ENCODE assay signal across 8 cellular contexts in the genomic region with DNA sequence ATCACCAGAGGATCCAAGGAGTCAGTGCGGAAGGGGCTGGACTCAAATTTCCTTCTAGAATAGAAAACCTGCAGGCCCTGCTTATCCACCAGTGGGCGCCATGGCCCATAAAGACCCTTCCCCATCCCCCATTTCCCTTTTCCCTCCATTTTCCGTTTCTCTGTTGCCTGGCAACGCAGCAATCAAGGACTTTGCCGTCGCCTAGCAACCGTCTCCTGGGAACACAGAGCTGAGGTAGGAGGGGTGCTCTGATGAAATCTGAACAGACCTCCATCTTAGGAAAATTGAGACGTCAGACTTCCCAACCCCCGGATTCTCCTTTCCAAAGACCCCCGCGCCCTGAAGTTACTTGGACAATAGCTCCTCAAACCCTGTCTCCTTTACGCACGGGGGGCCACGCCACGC. TPM values are rescaled to one million over a fixed set of nuclear protein-coding genes. Genes with fewer than 3 reads are reported as not detected.
DNase-seq lines count a peak whose midpoint lies in the region; ATAC-seq and TF ChIP-seq lines count a peak whose summit lies in the region.

No MANE protein-coding gene starts in this region.

- no peak overlapping the region for H3K27ac ChIP-seq in foreskin keratinocyte
- H3K27ac ChIP-seq in neural progenitor cell: no peak overlapping the region

- H3K9ac ChIP-seq in neural progenitor cell: no peak overlapping the region

- intact Hi-C loops in activated T-helper 1 cell treated with anti-CD3 and anti-CD28 coated beads, Interleukin-12 subunit alpha, Interleukin-12 subunit beta, Interleukin-2, Interleukin-4 antibody, amounts not matched to agents 30 ng/mL and 10 ng/mL and 1 ng/mL, durations not matched to agents 14 hours and 24 hours and 36 hours (cut with micrococcal nuclease): loop anchor here (1.0 to 10.0 kb wide), 9 partner anchors 9 to 1811 kb away; a partner anchor contains a TSS

- H3K27me3 Mint-ChIP-seq in activated T-helper 1 cell treated with anti-CD3 and anti-CD28 coated beads, Interleukin-12 subunit alpha, Interleukin-12 subunit beta, Interleukin-2, Interleukin-4 antibody, amounts not matched to agents 30 ng/mL and 10 ng/mL and 1 ng/mL, durations not matched to agents 14 hours and 24 hours and 36 hours (ENCODE audit: insufficient read depth): peaks cover 14% of the 10 kb centered on the region
- peaks cover 17% of the 10 kb centered on the region for H3K27me3 Mint-ChIP-seq in neural progenitor cell (ENCODE audit: insufficient read depth, low read depth)

- H3K9me3 ChIP-seq in neural progenitor cell (ENCODE audit: low read depth): no peaks in the 10 kb centered on the region

- no peak overlapping the region for H2AFZ ChIP-seq in neural progenitor cell (replicated peaks)

- peak; percentile 87 for DNase-seq in DMS114 treated with DMSO at 0.1 percent for 48 hours (lab: John Stamatoyannopoulos, UW; ENCODE audit: unreplicated experiment)
- DNase-seq in NCI-H524 (lab: John Stamatoyannopoulos, UW): peak; percentile 79 to 90
- DNase-seq in activated T-helper 1 cell treated with anti-CD3 and anti-CD28 coated beads, Interleukin-12 subunit alpha, Interleukin-12 subunit beta, Interleukin-2, Interleukin-4 antibody, amounts not matched to agents 30 ng/mL and 10 ng/mL and 1 ng/mL, durations not matched to agents 14 hours and 24 hours and 36 hours (ENCODE audit: low spot score): peak; percentile 64
- peak in 1 of 2 donors; percentile 68 for DNase-seq in foreskin keratinocyte
- DNase-seq in neural progenitor cell (ENCODE audit: low spot score): peak; percentile 100

- H4K20me1 ChIP-seq in neural progenitor cell (ENCODE audit: low read depth): peaks cover 12% of the 10 kb centered on the region

- H3K4me3 ChIP-seq in neural progenitor cell: peak overlapping the region; percentile 59

- peaks cover 48% of the 10 kb centered on the region for H3K4me1 Mint-ChIP-seq in activated T-helper 1 cell treated with anti-CD3 and anti-CD28 coated beads, Interleukin-12 subunit alpha, Interleukin-12 subunit beta, Interleukin-2, Interleukin-4 antibody, amounts not matched to agents 30 ng/mL and 10 ng/mL and 1 ng/mL, durations not matched to agents 14 hours and 24 hours and 36 hours (ENCODE audit: low read depth)
- H3K4me1 Mint-ChIP-seq in neural progenitor cell: peaks cover 73% of the 10 kb centered on the region

- peak overlapping the region; percentile 91 for H3K4me3 Mint-ChIP-seq in activated T-helper 1 cell treated with anti-CD3 and anti-CD28 coated beads, Interleukin-12 subunit alpha, Interleukin-12 subunit beta, Interleukin-2, Interleukin-4 antibody, amounts not matched to agents 30 ng/mL and 10 ng/mL and 1 ng/mL, durations not matched to agents 14 hours and 24 hours and 36 hours
- H3K4me3 Mint-ChIP-seq in neural progenitor cell: peak overlapping the region; percentile 83

- no peaks in the 10 kb centered on the region for H3K36me3 ChIP-seq in neural progenitor cell

- H3K4me2 ChIP-seq in neural progenitor cell: peak overlapping the region; percentile 78

- peak; percentile 59 for TF ChIP-seq CTCF in foreskin keratinocyte (conservative IDR thresholded peaks at IDR 0.05)
- TF ChIP-seq CTCF in neural progenitor cell (IDR thresholded peaks at IDR 0.05): peak; percentile 94

- H3K9me3 Mint-ChIP-seq in activated T-helper 1 cell treated with anti-CD3 and anti-CD28 coated beads, Interleukin-12 subunit alpha, Interleukin-12 subunit beta, Interleukin-2, Interleukin-4 antibody, amounts not matched to agents 30 ng/mL and 10 ng/mL and 1 ng/mL, durations not matched to agents 14 hours and 24 hours and 36 hours: no peaks in the 10 kb centered on the region
- no peaks in the 10 kb centered on the region for H3K9me3 Mint-ChIP-seq in neural progenitor cell

- H3K27me3 ChIP-seq in foreskin keratinocyte (no peaks in the 10 kb centered on the region), neural progenitor cell (no peaks in the 10 kb centered on the region)

- peaks cover 69% of the 10 kb centered on the region for H3K79me2 ChIP-seq in neural progenitor cell (ENCODE audit: low read depth)

- ATAC-seq in HG03103 (IDR thresholded peaks at IDR 0.05; ENCODE audit: low read depth, unreplicated experiment) (peak; percentile 6), foreskin keratinocyte (peak; percentile 22), HG03139 (IDR thresholded peaks at IDR 0.05; ENCODE audit: unreplicated experiment) (no peak), GM19455 (IDR thresholded peaks at IDR 0.05; ENCODE audit: unreplicated experiment) (no peak)

- H3F3A ChIP-seq in neural progenitor cell (ENCODE audit: low read depth): peaks cover 77% of the 10 kb centered on the region

- no peaks in the 10 kb centered on the region for H3K36me3 Mint-ChIP-seq in activated T-helper 1 cell treated with anti-CD3 and anti-CD28 coated beads, Interleukin-12 subunit alpha, Interleukin-12 subunit beta, Interleukin-2, Interleukin-4 antibody, amounts not matched to agents 30 ng/mL and 10 ng/mL and 1 ng/mL, durations not matched to agents 14 hours and 24 hours and 36 hours (ENCODE audit: low read depth)
- H3K36me3 Mint-ChIP-seq in neural progenitor cell: peaks cover 7% of the 10 kb centered on the region

- H3K4me1 ChIP-seq in foreskin keratinocyte: peaks cover 3% of the 10 kb centered on the region
- peaks cover 54% of the 10 kb centered on the region for H3K4me1 ChIP-seq in neural progenitor cell

- peak overlapping the region; percentile 98 for H3K27ac Mint-ChIP-seq in activated T-helper 1 cell treated with anti-CD3 and anti-CD28 coated beads, Interleukin-12 subunit alpha, Interleukin-12 subunit beta, Interleukin-2, Interleukin-4 antibody, amounts not matched to agents 30 ng/mL and 10 ng/mL and 1 ng/mL, durations not matched to agents 14 hours and 24 hours and 36 hours
- peak overlapping the region; percentile 97 for H3K27ac Mint-ChIP-seq in neural progenitor cell

RNA-seq across cellular contexts. Expression of a gene that starts 5.7 kb away (rescaled TPM):
- 15.3 and 15.5 TPM in 2 replicates for total RNA-seq in activated T-helper 1 cell treated with anti-CD3 and anti-CD28 coated beads, Interleukin-12 subunit alpha, Interleukin-12 subunit beta, Interleukin-2, Interleukin-4 antibody, amounts not matched to agents 30 ng/mL and 10 ng/mL and 1 ng/mL, durations not matched to agents 14 hours and 24 hours and 36 hours
- total RNA-seq in foreskin keratinocyte: 7.3 and 7.7 TPM in 2 replicates
- 6.2 and 6.4 TPM in 2 replicates for polyA plus RNA-seq in foreskin keratinocyte
- 23.5 and 50.5 TPM in 2 replicates for total RNA-seq in neural progenitor cell (ENCODE audit: low replicate concordance)

RNA-seq across cellular contexts. Expression of a gene that starts 5.8 kb away (rescaled TPM):
- 287 and 294 TPM in 2 replicates for total RNA-seq in activated T-helper 1 cell treated with anti-CD3 and anti-CD28 coated beads, Interleukin-12 subunit alpha, Interleukin-12 subunit beta, Interleukin-2, Interleukin-4 antibody, amounts not matched to agents 30 ng/mL and 10 ng/mL and 1 ng/mL, durations not matched to agents 14 hours and 24 hours and 36 hours
- 232 and 285 TPM in 2 replicates for total RNA-seq in foreskin keratinocyte
- 223 and 266 TPM in 2 replicates for polyA plus RNA-seq in foreskin keratinocyte
- total RNA-seq in neural progenitor cell (ENCODE audit: low replicate concordance): 86.7 and 194 TPM in 2 replicates

RNA-seq across cellular contexts. Expression of a gene that starts 20.4 kb away (rescaled TPM):
- total RNA-seq in activated T-helper 1 cell treated with anti-CD3 and anti-CD28 coated beads, Interleukin-12 subunit alpha, Interleukin-12 subunit beta, Interleukin-2, Interleukin-4 antibody, amounts not matched to agents 30 ng/mL and 10 ng/mL and 1 ng/mL, durations not matched to agents 14 hours and 24 hours and 36 hours: 70.0 and 73.5 TPM in 2 replicates
- total RNA-seq in foreskin keratinocyte (41.5 and 45.0 TPM in 2 replicates), neural progenitor cell (ENCODE audit: low replicate concordance) (43.9 and 113 TPM in 2 replicates)
- 28.0 and 31.2 TPM in 2 replicates for polyA plus RNA-seq in foreskin keratinocyte

RNA-seq across cellular contexts. Expression of a gene that starts 25.4 kb away (rescaled TPM):
- total RNA-seq in activated T-helper 1 cell treated with anti-CD3 and anti-CD28 coated beads, Interleukin-12 subunit alpha, Interleukin-12 subunit beta, Interleukin-2, Interleukin-4 antibody, amounts not matched to agents 30 ng/mL and 10 ng/mL and 1 ng/mL, durations not matched to agents 14 hours and 24 hours and 36 hours: 52.5 and 55.4 TPM in 2 replicates
- 49.1 and 51.2 TPM in 2 replicates for total RNA-seq in foreskin keratinocyte
- polyA plus RNA-seq in foreskin keratinocyte: 55.9 and 56.8 TPM in 2 replicates
- 31.6 and 59.1 TPM in 2 replicates for total RNA-seq in neural progenitor cell (ENCODE audit: low replicate concordance)

RNA-seq across cellular contexts. Expression of a gene that starts 28.4 kb away (rescaled TPM):
- 146 and 148 TPM in 2 replicates for total RNA-seq in activated T-helper 1 cell treated with anti-CD3 and anti-CD28 coated beads, Interleukin-12 subunit alpha, Interleukin-12 subunit beta, Interleukin-2, Interleukin-4 antibody, amounts not matched to agents 30 ng/mL and 10 ng/mL and 1 ng/mL, durations not matched to agents 14 hours and 24 hours and 36 hours
- total RNA-seq in foreskin keratinocyte: 162 and 204 TPM in 2 replicates
- polyA plus RNA-seq in foreskin keratinocyte: 319 and 384 TPM in 2 replicates
- 225 and 276 TPM in 2 replicates for total RNA-seq in neural progenitor cell (ENCODE audit: low replicate concordance)

Comparison
In these comparisons a context has a peak if more than half of its experiments do, and no peak if none do; other contexts are left out.
1. ATAC-seq: peak in HG03103 (single experiment) and foreskin keratinocyte (single experiment); none in HG03139 (single experiment) and GM19455 (single experiment).